Comparison of ENCODE assay signal across 23 cellular contexts in the genomic region with DNA sequence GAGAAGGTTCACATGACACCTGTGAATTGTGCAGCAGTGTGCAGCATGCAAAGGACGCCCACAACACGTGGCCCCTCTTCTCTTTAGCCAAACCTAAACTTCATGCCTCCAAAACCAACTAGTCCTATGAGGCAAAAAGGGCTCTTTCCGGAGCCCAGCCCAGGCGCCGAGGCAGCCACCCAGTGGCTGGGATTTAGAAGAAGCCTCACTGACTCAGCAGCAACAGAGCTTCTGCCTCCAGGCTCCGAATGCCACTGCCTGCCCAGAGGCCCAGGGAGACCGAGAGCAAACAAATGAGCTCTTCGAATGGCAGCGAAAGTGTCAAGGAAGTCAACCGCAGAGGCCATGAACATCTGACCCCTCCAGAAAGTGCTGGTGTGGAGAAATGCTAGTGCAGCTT.
DNase-seq lines count a peak whose midpoint lies in the region; TF ChIP-seq lines count a peak whose summit lies in the region.
"Had no signal": no experiment of that assay in that cellular context is flagged by ENCODE, and none has a peak within 500 bp of the region (broad histone marks: within the 10 kb centered on the region; RNA-seq: fewer than 3 reads in every experiment).

No MANE protein-coding gene starts in this region.

- WGBS in mesendoderm (ENCODE audit: extremely low coverage, insufficient coverage, low lambda C conversion rate), result no CpG with 5 or more reads among the region's 10 CpGs

- no peak overlapping the region for H2BK120ac ChIP-seq in mesendoderm (ENCODE audit: low read depth, low read length)

- H3K9me3 ChIP-seq in Karpas-422 (ENCODE audit: low read length) (no peaks in the 10 kb centered on the region), vagina (no peaks in the 10 kb centered on the region)
- H3K9me3 ChIP-seq: ovary had no signal

- H4K5ac ChIP-seq in mesendoderm (ENCODE audit: low read length), result no peak overlapping the region

- no peaks in the 10 kb centered on the region for H4K20me1 ChIP-seq in Karpas-422 (ENCODE audit: insufficient read depth, low read depth, low read length)

- H3K9me2 ChIP-seq in Karpas-422 (replicated peaks; ENCODE audit: insufficient read depth, low read length), result no peaks in the 10 kb centered on the region

- H3K18ac ChIP-seq in mesendoderm (ENCODE audit: low read length), result no peak overlapping the region

- no peak overlapping the region for H2AK5ac ChIP-seq in mesendoderm (ENCODE audit: low read length)

- H3K56ac ChIP-seq in mesendoderm (ENCODE audit: low read length), result no peak overlapping the region

- H3K79me1 ChIP-seq in mesendoderm (ENCODE audit: low read length), result no peaks in the 10 kb centered on the region

- no peak overlapping the region for H2BK15ac ChIP-seq in mesendoderm (replicated peaks; ENCODE audit: low read depth)

- H3K4me2 ChIP-seq in Karpas-422 (ENCODE audit: low read depth, low read length, poor library complexity, severe bottlenecking), result peak overlapping the region; percentile 37
- no peak overlapping the region for H3K4me2 ChIP-seq in mesendoderm (ENCODE audit: low read length)

- H3K36me3 ChIP-seq in Karpas-422 (ENCODE audit: insufficient read depth, low read length) (no peaks in the 10 kb centered on the region), mesendoderm (ENCODE audit: control insufficient read depth, insufficient read depth, low read length) (no peaks in the 10 kb centered on the region), vagina (no peaks in the 10 kb centered on the region)
- H3K36me3 ChIP-seq: ovary had no signal

- no peak for TF ChIP-seq CTCF in vagina (IDR thresholded peaks at IDR 0.05)

- H3K79me2 ChIP-seq in Karpas-422 (ENCODE audit: low read length) (no peaks in the 10 kb centered on the region), mesendoderm (ENCODE audit: control insufficient read depth, insufficient read depth, low read length) (no peaks in the 10 kb centered on the region)

- H3K9ac ChIP-seq in Karpas-422 (ENCODE audit: low read length), result no peak overlapping the region
- no peak overlapping the region for H3K9ac ChIP-seq in mesendoderm (ENCODE audit: low read length)
- H3K9ac ChIP-seq: GM23248 had no signal

- H3K27me3 ChIP-seq in Karpas-422 (ENCODE audit: low read length) (no peaks in the 10 kb centered on the region), mesendoderm (ENCODE audit: insufficient read depth, low read length, poor library complexity) (no peaks in the 10 kb centered on the region), vagina (no peaks in the 10 kb centered on the region)
- H3K27me3 ChIP-seq: foreskin keratinocyte, ovary had no signal

- H2AFZ ChIP-seq in Karpas-422 (ENCODE audit: low read length), result no peak overlapping the region
- H2AFZ ChIP-seq: GM23248 had no signal

- intact Hi-C loops in vagina (cut with DNase I), result no loop called here

- no peak overlapping the region for H3K23ac ChIP-seq in mesendoderm (ENCODE audit: low read length)

- H3K4me3 ChIP-seq in Karpas-422 (ENCODE audit: low read length) (no peak overlapping the region), mesendoderm (ENCODE audit: low read length) (no peak overlapping the region), vagina (no peak overlapping the region)
- H3K4me3 ChIP-seq: GM23248, ovary had no signal

- no peak overlapping the region for H3K4ac ChIP-seq in mesendoderm (ENCODE audit: low read depth, low read length)

- H4K8ac ChIP-seq in mesendoderm (ENCODE audit: low read depth, low read length), result no peak overlapping the region

- TF ChIP-seq POLR2A in vagina (IDR thresholded peaks at IDR 0.05), result no peak

- H3K4me1 ChIP-seq in Karpas-422 (ENCODE audit: low read length), result peaks cover 17% of the 10 kb centered on the region
- H3K4me1 ChIP-seq in mesendoderm (ENCODE audit: control insufficient read depth, low read depth, low read length), result no peaks in the 10 kb centered on the region
- H3K4me1 ChIP-seq in vagina, result peaks cover 14% of the 10 kb centered on the region
- H3K4me1 ChIP-seq: foreskin keratinocyte had no signal

- DNase-seq in NCI-H345 (lab: John Stamatoyannopoulos, UW), result peak; percentile 46
- no peak for DNase-seq in NCI-H345 treated with DMSO at 0.1 percent for 48 hours (lab: John Stamatoyannopoulos, UW; ENCODE audit: unreplicated experiment)
- DNase-seq in Karpas-422, result peak; percentile 79
- peak; percentile 59 for DNase-seq in SHP77 treated with DMSO at 0.1 percent for 48 hours (lab: John Stamatoyannopoulos, UW)
- peak; percentile 77 for DNase-seq in mesendoderm
- DNase-seq in GM19240 (ENCODE audit: insufficient read length, low spot score), result no peak
- DNase-seq in NCI-H1417 treated with DMSO at 0.1 percent for 48 hours (lab: John Stamatoyannopoulos, UW), result no peak
- DNase-seq in vagina (ENCODE audit: extremely low spot score in 2 of 2), result no peak
- DNase-seq: activated CD4-positive, alpha-beta T cell treated with anti-CD3 and anti-CD28 coated beads for 36 hours; aorta; central memory CD4-positive, alpha-beta T cell; foreskin keratinocyte; GM23248; KBM-7; mesenchymal stem cell; naive B cell; NCI-H1048; NCI-H2171; ovary; right cardiac atrium; stimulated activated CD4-positive, alpha-beta T cell treated with anti-CD3 and anti-CD28 coated beads, Interleukin-15, amount 100 ng/mL, for 24 hours; SW 1271 had no signal

- no peak overlapping the region for H2BK5ac ChIP-seq in mesendoderm (ENCODE audit: low read length)

- H3K27ac ChIP-seq in Karpas-422 (ENCODE audit: low read length) (0 out of 2 replicates have a peak overlapping the region, but pooled peaks have one; percentile 35), mesendoderm (ENCODE audit: low read depth, low read length) (no peak overlapping the region), vagina (no peak overlapping the region)
- H3K27ac ChIP-seq: epithelial cell of prostate, foreskin keratinocyte, GM23248, ovary had no signal

Comparison
In these comparisons a context has a peak if more than half of its experiments do, and no peak if none do; other contexts are left out.
1. DNase-seq: peak in NCI-H345 (single experiment), Karpas-422 (single experiment), SHP77 treated with DMSO at 0.1 percent for 48 hours (single experiment) and mesendoderm (single experiment); none in NCI-H345 treated with DMSO at 0.1 percent for 48 hours (single experiment), GM19240 (single experiment), NCI-H1417 treated with DMSO at 0.1 percent for 48 hours (single experiment) and vagina (0 of 2).